Comparison of ENCODE assay signal across 10 cellular contexts in the genomic region with DNA sequence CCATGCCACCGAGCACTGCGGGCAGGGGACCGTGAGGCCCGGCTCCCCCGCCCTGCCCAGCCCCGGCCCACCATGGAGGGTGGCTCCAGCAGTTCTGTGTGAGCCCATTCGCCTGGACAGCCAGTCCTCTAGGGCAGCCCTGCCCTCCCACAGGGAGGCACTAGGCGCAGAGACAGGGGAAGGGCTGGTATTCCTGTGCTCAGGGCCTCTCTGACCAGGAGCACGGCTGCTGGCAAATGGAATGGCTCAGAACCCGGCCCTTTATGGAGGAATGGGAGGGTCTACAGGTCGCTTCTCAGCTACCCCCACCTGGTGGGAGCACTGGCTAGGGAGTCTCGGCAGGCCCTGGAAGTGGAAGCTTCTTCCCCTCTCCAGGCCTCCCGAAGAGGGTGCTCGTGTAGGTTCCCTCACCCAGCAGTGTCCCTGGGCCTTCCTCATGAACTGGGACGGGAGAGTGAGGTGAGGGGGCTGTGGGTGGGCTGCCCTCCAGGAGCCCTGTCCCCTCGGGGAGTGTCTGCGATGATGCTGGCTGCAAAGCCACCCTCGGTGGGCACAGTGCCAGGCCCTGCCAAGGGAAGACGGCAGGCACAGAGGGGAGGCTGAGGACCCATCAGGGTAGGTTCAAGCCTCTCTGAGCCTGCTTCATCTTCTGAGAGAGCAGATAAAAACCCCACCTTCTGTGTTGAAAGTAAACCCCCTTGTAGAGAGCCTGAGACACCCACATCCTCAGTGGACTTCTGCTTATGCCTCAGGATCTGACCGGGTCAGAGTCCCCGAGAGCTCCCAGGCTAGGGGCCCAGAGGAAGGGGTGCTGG. TPM values are rescaled to one million over a fixed set of nuclear protein-coding genes. Genes with fewer than 3 reads are reported as not detected.
DNase-seq lines count a peak whose midpoint lies in the region; ATAC-seq, FAIRE-seq and TF ChIP-seq lines count a peak whose summit lies in the region.
"Had no signal": no experiment of that assay in that cellular context is flagged by ENCODE, and none has a peak within 500 bp of the region (broad histone marks: within the 10 kb centered on the region; RNA-seq: fewer than 3 reads in every experiment).

No MANE protein-coding gene starts in this region.

- ATAC-seq in HG02759 (IDR thresholded peaks at IDR 0.05; ENCODE audit: unreplicated experiment) (peak; percentile 11), natural killer cell (no peak)

- H3K27me3 ChIP-seq in astrocyte (ENCODE audit: insufficient read depth, low read length) = peaks cover 4% of the 10 kb centered on the region

- no peak overlapping the region for H2AFZ ChIP-seq in astrocyte (ENCODE audit: low read depth, low read length)

- peaks cover 24% of the 10 kb centered on the region for H3K4me1 ChIP-seq in astrocyte (ENCODE audit: insufficient read depth, low read length)

- no peak overlapping the region for H3K4me3 ChIP-seq in astrocyte (ENCODE audit: insufficient read depth, low read depth, low read length)

- H3K36me3 Mint-ChIP-seq in astrocyte (ENCODE audit: low read depth, unreplicated experiment) (peaks cover 9% of the 10 kb centered on the region), natural killer cell (no peaks in the 10 kb centered on the region)

- H3K36me3 ChIP-seq in astrocyte (ENCODE audit: insufficient read depth, low read length) = no peaks in the 10 kb centered on the region

- peak overlapping the region; percentile 7 for H3K27ac Mint-ChIP-seq in astrocyte (ENCODE audit: unreplicated experiment)
- peak overlapping the region in 1 of 2 donors; percentile 63 for H3K27ac Mint-ChIP-seq in natural killer cell

- FAIRE-seq in D721Med (lab: Jason Lieb, UNC) = no peak
- FAIRE-seq in astrocyte (lab: Jason Lieb, UNC) = no peak
- FAIRE-seq: frontal cortex had no signal

- H3K27me3 Mint-ChIP-seq in astrocyte (ENCODE audit: low read depth, unreplicated experiment) = peaks cover 24% of the 10 kb centered on the region
- peaks cover 0 to 4% of the 10 kb centered on the region in 2 donors for H3K27me3 Mint-ChIP-seq in natural killer cell (ENCODE audit: low read depth in 2 of 2)

- no peaks in the 10 kb centered on the region for H3K79me2 ChIP-seq in astrocyte (ENCODE audit: insufficient read depth, low read length)

- H4K20me1 ChIP-seq in astrocyte (ENCODE audit: insufficient read depth, low read length) = no peaks in the 10 kb centered on the region

- intact Hi-C loops in natural killer cell (cut with micrococcal nuclease) = loop anchor here (5.0 kb wide), 1 partner anchor 191 kb away; no protein-coding TSS in a partner anchor

- H3K4me1 Mint-ChIP-seq in astrocyte (ENCODE audit: low read depth, unreplicated experiment) = peaks cover 14% of the 10 kb centered on the region
- peaks cover 13 to 38% of the 10 kb centered on the region in 2 donors for H3K4me1 Mint-ChIP-seq in natural killer cell

- peak overlapping the region; percentile 77 for H3K4me3 Mint-ChIP-seq in astrocyte (ENCODE audit: unreplicated experiment)
- H3K4me3 Mint-ChIP-seq in natural killer cell = peak overlapping the region; percentile 74

- no peak overlapping the region for H3K27ac ChIP-seq in astrocyte (ENCODE audit: low read depth, low read length)

- no peaks in the 10 kb centered on the region for H3K9me3 Mint-ChIP-seq in astrocyte (ENCODE audit: unreplicated experiment)
- peaks cover 0 to under 1% of the 10 kb centered on the region in 2 donors for H3K9me3 Mint-ChIP-seq in natural killer cell

- H3K9me3 ChIP-seq in astrocyte (ENCODE audit: insufficient read depth, low read depth, low read length) = no peaks in the 10 kb centered on the region

- DNase-seq in D721Med (ENCODE audit: insufficient read length, low spot score) = peak; percentile 7
- DNase-seq in astrocyte (ENCODE audit: low read depth) = no peak
- no peak for DNase-seq in natural killer cell
- DNase-seq in NCI-H1930 (lab: John Stamatoyannopoulos, UW) = no peak
- no peak for DNase-seq in kidney tubule cell (ENCODE audit: low spot score)
- DNase-seq in activated effector memory CD4-positive, alpha-beta T cell treated with anti-CD3 and anti-CD28 coated beads, Interleukin-2, amount 50 U/mL, for 16 hours = no peak
- DNase-seq in kidney glomerular epithelial cell (lab: John Stamatoyannopoulos, UW) = no peak
- DNase-seq: NCI-H446 treated with DMSO at 0.1 percent for 48 hours had no signal

- TF ChIP-seq CTCF in D721Med (IDR thresholded peaks at IDR 0.05; ENCODE audit: insufficient read depth, missing control alignments) (no peak), astrocyte (IDR thresholded peaks at IDR 0.05; ENCODE audit: insufficient read depth, low read depth, low read length) (no peak), natural killer cell (IDR thresholded peaks at IDR 0.05) (no peak)

- H3K4me2 ChIP-seq in astrocyte (ENCODE audit: low read length) = peak overlapping the region; percentile 67

- no peak overlapping the region for H3K9ac ChIP-seq in astrocyte (ENCODE audit: low read length)

RNA-seq across cellular contexts. Expression of a gene that starts 1.5 kb away (rescaled TPM):
- total RNA-seq in astrocyte (24.0 and 31.7 TPM in 2 replicates), natural killer cell (1 to 10 TPM; 2.4 to 4.3 (median 4.0) TPM)

RNA-seq across cellular contexts. Expression of a gene that starts 59.5 kb away (rescaled TPM):
- 0.48 and 0.54 TPM in 2 replicates for total RNA-seq in astrocyte
- 1 to 10 TPM; 2.2 to 2.3 (median 2.2) TPM for total RNA-seq in natural killer cell
